Comparison of ENCODE assay signal across 29 cellular contexts in genomic region chr1:233981042-233981670, GRCh38.
"Had no signal": no experiment of that assay in that cellular context is flagged by ENCODE, and none has a peak within 500 bp of the region (broad histone marks: within the 10 kb centered on the region; RNA-seq: fewer than 3 reads in every experiment).

No MANE protein-coding gene starts in this region.

- DNase-seq: activated CD4-positive, alpha-beta memory T cell treated with anti-CD3 and anti-CD28 coated beads, Interleukin-2, amount 10 ng/mL, durations not matched to agents 7 days and 5 days; activated CD4-positive, alpha-beta T cell treated with anti-CD3 and anti-CD28 coated beads for 1 hour; activated CD4-positive, alpha-beta T cell treated with anti-CD3 and anti-CD28 coated beads for 36 hours; activated CD4-positive, alpha-beta T cell treated with anti-CD3 and anti-CD28 coated beads for 48 hours; activated CD4-positive, alpha-beta T cell treated with anti-CD3 and anti-CD28 coated beads, Interleukin-2, amount 10 ng/mL, durations not matched to agents 7 days and 5 days; activated CD4-positive, alpha-beta T cell treated with anti-CD3 and anti-CD28 coated beads, Interleukin-2, amount 50 U/mL, for 48 hours; activated CD4-positive, CD25-positive, alpha-beta regulatory T cell; activated CD8-positive, alpha-beta memory T cell treated with anti-CD3 and anti-CD28 coated beads, Interleukin-2, amount 50 U/mL, for 4 hours; activated CD8-positive, alpha-beta T cell treated with anti-CD3 and anti-CD28 coated beads, Interleukin-2, amount 10 ng/mL, durations not matched to agents 7 days and 5 days; activated effector memory CD4-positive, alpha-beta T cell treated with Interleukin-2 at 50 U/mL for 16 hours; activated gamma-delta T cell; activated naive CD4-positive, alpha-beta T cell treated with anti-CD3 and anti-CD28 coated beads, Interleukin-2, amount 10 ng/mL, durations not matched to agents 7 days and 5 days; activated naive CD4-positive, alpha-beta T cell treated with Interleukin-2 at 50 U/mL for 16 hours; activated naive CD8-positive, alpha-beta T cell treated with anti-CD3 and anti-CD28 coated beads, Interleukin-2, amount 10 ng/mL, durations not matched to agents 7 days and 5 days; activated naive CD8-positive, alpha-beta T cell treated with anti-CD3 and anti-CD28 coated beads, Interleukin-2, amount 50 U/mL, for 24 hours; activated T-cell treated with anti-CD3 and anti-CD28 coated beads, Interleukin-2, amount 50 U/mL, for 24 hours; activated T-cell treated with anti-CD3 and anti-CD28 coated beads, Interleukin-2, amount 50 U/mL, for 48 hours; amygdala; anterior cingulate cortex; caudate nucleus; cerebellar nuclear complex; T-helper 1 cell; T-helper 2 cell; T-helper 9 cell; WERI-Rb-1 had no signal

- H3K9me3 ChIP-seq: ascending aorta had no signal

- H3K27me3 ChIP-seq: ascending aorta, cardiac muscle cell had no signal

- H3K27ac ChIP-seq: ascending aorta, cardiac muscle cell, WERI-Rb-1 had no signal

- ATAC-seq: activated CD4-positive, alpha-beta T cell treated with anti-CD3 and anti-CD28 coated beads for 36 hours; activated CD4-positive, CD25-positive, alpha-beta regulatory T cell treated with anti-CD3 and anti-CD28 coated beads, Interleukin-2, amount 50 U/mL, for 24 hours; activated CD8-positive, alpha-beta T cell treated with anti-CD3 and anti-CD28 coated beads, Interleukin-2, amount 10 ng/mL, durations not matched to agents 7 days and 5 days; activated naive CD8-positive, alpha-beta T cell treated with anti-CD3 and anti-CD28 coated beads, Interleukin-2, amount 50 U/mL, for 24 hours; WTC11 had no signal

- H3K4me3 ChIP-seq: ascending aorta, cardiac muscle cell had no signal

- H3K36me3 ChIP-seq: ascending aorta, cardiac muscle cell, WERI-Rb-1 had no signal

- H3K4me1 ChIP-seq: ascending aorta had no signal
